In the genomic region with DNA sequence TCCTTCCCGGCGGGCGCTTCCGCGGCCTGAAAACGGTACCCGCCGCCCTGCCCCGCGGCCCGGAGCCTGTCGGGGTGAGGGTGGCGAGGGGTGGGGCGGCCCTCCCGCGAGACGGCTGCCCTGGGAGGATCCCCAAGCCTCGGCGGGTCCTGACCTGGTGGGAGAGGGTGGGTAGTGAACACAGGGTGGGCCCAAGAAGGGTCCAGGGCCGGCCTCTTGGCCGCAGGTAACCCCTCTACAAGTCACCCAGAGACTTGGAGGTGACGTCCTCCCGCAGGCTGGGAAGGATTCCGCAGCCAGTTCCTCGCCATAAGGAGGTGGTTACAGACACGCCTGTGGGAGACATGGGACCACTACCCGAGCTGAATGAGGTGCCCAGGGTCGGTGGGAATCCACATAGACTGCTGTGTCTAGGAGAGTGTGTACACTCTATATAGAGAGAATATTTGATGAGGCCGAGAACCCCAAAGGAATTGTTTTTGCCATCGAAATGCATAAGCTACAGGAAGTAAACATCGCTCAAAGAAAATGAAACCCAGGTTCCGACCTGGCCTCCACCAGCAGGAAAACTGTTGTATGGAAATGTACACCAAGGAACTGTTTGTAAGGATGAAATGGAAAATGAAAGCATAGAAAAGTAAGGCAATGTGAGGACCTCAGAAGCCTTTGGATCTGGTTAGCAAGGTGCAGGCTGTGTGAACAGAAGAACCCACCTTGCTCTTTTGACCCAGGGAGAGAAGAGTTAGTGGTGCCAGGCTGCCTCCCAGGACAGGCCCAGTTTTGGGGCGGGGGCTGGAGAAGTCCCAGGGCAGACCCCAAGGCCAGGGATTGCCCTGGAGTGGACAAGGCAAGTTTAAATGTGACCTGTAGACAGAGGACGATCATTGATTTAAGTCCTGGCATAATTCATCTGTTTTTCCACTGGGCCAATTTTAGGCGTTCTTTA, we compare ENCODE assay signal across 8 cellular contexts. TPM values are rescaled to one million over a fixed set of nuclear protein-coding genes. Genes with fewer than 3 reads are reported as not detected.
DNase-seq lines count a peak whose midpoint lies in the region; TF ChIP-seq lines count a peak whose summit lies in the region.

No MANE protein-coding gene starts in this region.

- H3K27ac ChIP-seq in cardiac muscle cell (no peak overlapping the region), parathyroid adenoma (peak overlapping the region; percentile 77)

- H3K27ac Mint-ChIP-seq in activated naive CD4-positive, alpha-beta T cell treated with anti-CD3 and anti-CD28 coated beads, Interleukin-2, amount 50 U/mL, for 24 hours, result peak overlapping the region; percentile 80

- H3K27me3 Mint-ChIP-seq in activated naive CD4-positive, alpha-beta T cell treated with anti-CD3 and anti-CD28 coated beads, Interleukin-2, amount 50 U/mL, for 24 hours, result no peaks in the 10 kb centered on the region

- peak overlapping the region; percentile 89 for H3K9ac ChIP-seq in parathyroid adenoma

- TF ChIP-seq CTCF in cardiac muscle cell (IDR thresholded peaks at IDR 0.05; ENCODE audit: low read depth, low read length) (no peak), parathyroid adenoma (IDR thresholded peaks at IDR 0.05) (no peak)

- peak overlapping the region; percentile 97 for H3K4me2 ChIP-seq in parathyroid adenoma (ENCODE audit: low read length)

- H2AFZ ChIP-seq in parathyroid adenoma, result peak overlapping the region; percentile 93

- H3K4me3 Mint-ChIP-seq in activated naive CD4-positive, alpha-beta T cell treated with anti-CD3 and anti-CD28 coated beads, Interleukin-2, amount 50 U/mL, for 24 hours, result peak overlapping the region; percentile 95

- in situ Hi-C loops in KBM-7 (cut with MboI; ENCODE audit: low pct_unique_long_range_greater_than_20kb, low sequenced_read_pairs), result no loop called here

- H3K27me3 ChIP-seq in cardiac muscle cell (no peaks in the 10 kb centered on the region), parathyroid adenoma (ENCODE audit: control insufficient read depth, insufficient read depth, low read length) (no peaks in the 10 kb centered on the region)

- H3K9me3 Mint-ChIP-seq in activated naive CD4-positive, alpha-beta T cell treated with anti-CD3 and anti-CD28 coated beads, Interleukin-2, amount 50 U/mL, for 24 hours, result no peaks in the 10 kb centered on the region

- H3K79me2 ChIP-seq in parathyroid adenoma, result peaks cover 11% of the 10 kb centered on the region

- no peaks in the 10 kb centered on the region for H3K36me3 ChIP-seq in cardiac muscle cell
- H3K36me3 ChIP-seq in parathyroid adenoma (ENCODE audit: control insufficient read depth, insufficient read depth, low read length), result no peaks in the 10 kb centered on the region

- peak; percentile 40 for DNase-seq in DMS 273 (lab: John Stamatoyannopoulos, UW; ENCODE audit: unreplicated experiment)
- no peak for DNase-seq in DMS 273 treated with DMSO at 0.1 percent for 48 hours (lab: John Stamatoyannopoulos, UW)
- DNase-seq in HCEC 1CT, result peak; percentile 30
- peak; percentile 11 for DNase-seq in MV-4-11 (lab: John Stamatoyannopoulos, UW)
- DNase-seq in cardiac muscle cell (ENCODE audit: low read depth in 1 of 2, low spot score in 1 of 2), result peak in 1 of 2 donors; percentile 31
- DNase-seq in KBM-7, result no peak

- H3K9me3 ChIP-seq in cardiac muscle cell (ENCODE audit: low read depth), result no peaks in the 10 kb centered on the region
- H3K9me3 ChIP-seq in parathyroid adenoma (ENCODE audit: control insufficient read depth, low read length), result no peaks in the 10 kb centered on the region

- no peaks in the 10 kb centered on the region for H3K36me3 Mint-ChIP-seq in activated naive CD4-positive, alpha-beta T cell treated with anti-CD3 and anti-CD28 coated beads, Interleukin-2, amount 50 U/mL, for 24 hours

- H3K4me1 Mint-ChIP-seq in activated naive CD4-positive, alpha-beta T cell treated with anti-CD3 and anti-CD28 coated beads, Interleukin-2, amount 50 U/mL, for 24 hours, result peaks cover 48% of the 10 kb centered on the region

- H3K4me1 ChIP-seq in cardiac muscle cell (ENCODE audit: low read depth), result no peaks in the 10 kb centered on the region
- H3K4me1 ChIP-seq in parathyroid adenoma, result peaks cover 8% of the 10 kb centered on the region

- peak overlapping the region; percentile 70 for H3K4me3 ChIP-seq in cardiac muscle cell
- H3K4me3 ChIP-seq in parathyroid adenoma (ENCODE audit: low read depth, low read length), result peak overlapping the region; percentile 82

RNA-seq across cellular contexts. Expression of a gene that starts 0.7 kb away (rescaled TPM):
- 9.8 and 12.4 TPM in 2 replicates for total RNA-seq in cardiac muscle cell
- polyA plus RNA-seq in cardiac muscle cell, result 16.8 and 21.3 TPM in 2 replicates

Comparison
In these comparisons a context has a peak if more than half of its experiments do, and no peak if none do; other contexts are left out.
1. DNase-seq: peak in DMS 273 (single experiment), HCEC 1CT (single experiment) and MV-4-11 (single experiment); none in DMS 273 treated with DMSO at 0.1 percent for 48 hours (single experiment) and KBM-7 (single experiment).